ENCODE assay signal across 9 cellular contexts in the genomic region with DNA sequence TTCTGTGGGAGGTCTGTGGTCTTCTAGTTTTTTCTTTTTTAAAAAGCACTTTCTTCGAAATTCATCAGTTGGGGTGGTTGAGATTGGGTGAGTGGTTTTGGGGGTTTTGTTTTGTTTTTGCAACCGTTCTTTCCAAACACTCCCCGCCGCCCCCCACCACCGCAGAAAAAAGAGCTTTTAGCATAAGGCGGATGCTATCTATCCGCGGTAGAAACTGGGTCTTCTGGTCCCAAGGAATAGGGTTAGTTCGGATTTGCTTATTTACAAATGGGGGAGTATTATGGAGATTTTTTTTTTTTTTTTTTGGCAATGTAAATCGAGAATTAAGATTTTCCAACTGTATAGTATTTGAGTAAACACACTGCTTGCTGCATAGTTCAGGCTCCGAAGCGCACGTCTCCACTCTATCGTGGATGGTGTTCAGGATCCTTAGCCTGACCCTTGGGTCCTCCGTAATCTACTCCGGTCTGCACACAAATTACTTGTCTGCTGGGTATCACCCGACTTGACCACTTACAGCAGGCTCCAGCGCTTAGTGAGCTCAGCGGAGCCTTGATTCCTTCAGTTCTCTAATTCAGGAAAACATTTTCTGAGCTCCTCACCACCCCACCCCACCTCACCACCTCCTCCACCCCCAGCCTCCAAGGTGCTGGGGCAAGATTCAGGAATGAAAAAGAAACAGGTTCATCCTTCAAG. TPM values are rescaled to one million over a fixed set of nuclear protein-coding genes. Genes with fewer than 3 reads are reported as not detected.
A peak's percentile ranks its signal among the peaks of the same experiment; 100 is the strongest.
DNase-seq lines count a peak whose midpoint lies in the region; ATAC-seq and TF ChIP-seq lines count a peak whose summit lies in the region.
"Had no signal": no experiment of that assay in that cellular context is flagged by ENCODE, and none has a peak within 500 bp of the region (broad histone marks: within the 10 kb centered on the region; RNA-seq: fewer than 3 reads in every experiment).

No MANE protein-coding gene starts in this region.

- H3K36me3 Mint-ChIP-seq in CD8-positive, alpha-beta memory T cell, result peaks cover 0 to 2% (median 0%) of the 10 kb centered on the region in 3 donors
- H3K36me3 Mint-ChIP-seq in effector memory CD8-positive, alpha-beta T cell (ENCODE audit: insufficient read depth), result peaks cover 3% of the 10 kb centered on the region
- no peaks in the 10 kb centered on the region for H3K36me3 Mint-ChIP-seq in osteocyte (ENCODE audit: unreplicated experiment)

- DNase-seq in CD8-positive, alpha-beta memory T cell, result no peak
- peak; percentile 45 for DNase-seq in NCI-H69 (lab: John Stamatoyannopoulos, UW)
- DNase-seq in effector memory CD8-positive, alpha-beta T cell, result no peak
- DNase-seq in osteocyte (ENCODE audit: extremely low spot score, unreplicated experiment), result no peak
- DNase-seq in NCI-H1092 (lab: John Stamatoyannopoulos, UW), result no peak
- no peak for DNase-seq in OCI-M2 (lab: John Stamatoyannopoulos, UW; ENCODE audit: unreplicated experiment)
- DNase-seq: activated CD4-positive, CD25-positive, alpha-beta regulatory T cell had no signal

- no peaks in the 10 kb centered on the region for H3K9me3 ChIP-seq in CD8-positive, alpha-beta memory T cell (ENCODE audit: low read length)

- H3K36me3 ChIP-seq in CD8-positive, alpha-beta memory T cell (ENCODE audit: insufficient read depth, low read length), result no peaks in the 10 kb centered on the region

- H3K4me1 ChIP-seq in CD8-positive, alpha-beta memory T cell (ENCODE audit: insufficient read depth, low read length), result no peaks in the 10 kb centered on the region

- H3K4me3 ChIP-seq in CD8-positive, alpha-beta memory T cell (ENCODE audit: low read length), result no peak overlapping the region

- POLR2A ChIA-PET in CD8-positive, alpha-beta memory T cell (lab: Charles Lee), result no interaction called here

- no peaks in the 10 kb centered on the region for H3K9me3 Mint-ChIP-seq in CD8-positive, alpha-beta memory T cell
- no peaks in the 10 kb centered on the region for H3K9me3 Mint-ChIP-seq in effector memory CD8-positive, alpha-beta T cell
- H3K9me3 Mint-ChIP-seq in osteocyte (ENCODE audit: unreplicated experiment), result no peaks in the 10 kb centered on the region

- H3K27ac Mint-ChIP-seq in CD8-positive, alpha-beta memory T cell, result peak overlapping the region in 1 of 8 donors; percentile 58
- no peak overlapping the region for H3K27ac Mint-ChIP-seq in effector memory CD8-positive, alpha-beta T cell
- H3K27ac Mint-ChIP-seq in osteocyte (ENCODE audit: unreplicated experiment), result no peak overlapping the region

- peak overlapping the region in 6 of 7 donors; percentile 51 to 82 (median 62) for H3K4me3 Mint-ChIP-seq in CD8-positive, alpha-beta memory T cell
- H3K4me3 Mint-ChIP-seq in effector memory CD8-positive, alpha-beta T cell, result peak overlapping the region; percentile 31 to 59
- peak overlapping the region; percentile 84 for H3K4me3 Mint-ChIP-seq in osteocyte (ENCODE audit: unreplicated experiment)

- H3K4me1 Mint-ChIP-seq in CD8-positive, alpha-beta memory T cell, result peaks cover 11 to 23% (median 12%) of the 10 kb centered on the region in 3 donors
- peaks cover 0 to 5% of the 10 kb centered on the region in 2 donors for H3K4me1 Mint-ChIP-seq in effector memory CD8-positive, alpha-beta T cell (ENCODE audit: low read depth in 2 of 2)
- H3K4me1 Mint-ChIP-seq in osteocyte (ENCODE audit: unreplicated experiment), result peaks cover 26% of the 10 kb centered on the region

- peaks cover 26% of the 10 kb centered on the region for H3K27me3 ChIP-seq in CD8-positive, alpha-beta memory T cell (ENCODE audit: insufficient read depth, low read length, poor library complexity, severe bottlenecking)

- TF ChIP-seq CTCF in osteocyte (IDR thresholded peaks at IDR 0.05), result no peak

- peaks cover 29 to 71% of the 10 kb centered on the region in 2 donors for H3K27me3 Mint-ChIP-seq in CD8-positive, alpha-beta memory T cell
- H3K27me3 Mint-ChIP-seq in effector memory CD8-positive, alpha-beta T cell, result peaks cover 52 to 81% of the 10 kb centered on the region in 2 donors
- H3K27me3 Mint-ChIP-seq in osteocyte (ENCODE audit: unreplicated experiment), result peaks cover 25% of the 10 kb centered on the region

- ATAC-seq in effector memory CD8-positive, alpha-beta T cell (replicated peaks), result no peak
- ATAC-seq in GM18873 (IDR thresholded peaks at IDR 0.05; ENCODE audit: low FRiP score, unreplicated experiment) (no peak), HG03097 (IDR thresholded peaks at IDR 0.05; ENCODE audit: low FRiP score, unreplicated experiment) (no peak)

- H3K27ac ChIP-seq in CD8-positive, alpha-beta memory T cell (ENCODE audit: low read depth, low read length), result no peak overlapping the region

- CTCF ChIA-PET in CD8-positive, alpha-beta memory T cell (lab: Charles Lee), result interaction anchor here (1.5 kb wide), 1 partner anchor 11 kb away, joined by 6 read pairs; no protein-coding TSS in a partner anchor

RNA-seq across cellular contexts. Expression of gene NRCAM, which starts 0.8 kb away (rescaled TPM):
- under 1 TPM; 0.27 to 0.74 TPM for total RNA-seq in CD8-positive, alpha-beta memory T cell
- 1.1 TPM for polyA plus RNA-seq in CD8-positive, alpha-beta memory T cell
- 78.3 and 81.8 TPM in 2 replicates for total RNA-seq in osteocyte

Comparison
In these comparisons a context has a peak if more than half of its experiments do, and no peak if none do; other contexts are left out.
1. RNA of gene NRCAM, which starts 0.8 kb away (total RNA-seq): 78.3 to 81.8 TPM in osteocyte; 0.27 to 0.74 TPM in CD8-positive, alpha-beta memory T cell; every median in the first group is over 10 times any median in the second.
2. Peak in every context shown above with its lines, with median percentiles within 50 percentile points of each other: H3K4me3 Mint-ChIP-seq.